In the genomic region with DNA sequence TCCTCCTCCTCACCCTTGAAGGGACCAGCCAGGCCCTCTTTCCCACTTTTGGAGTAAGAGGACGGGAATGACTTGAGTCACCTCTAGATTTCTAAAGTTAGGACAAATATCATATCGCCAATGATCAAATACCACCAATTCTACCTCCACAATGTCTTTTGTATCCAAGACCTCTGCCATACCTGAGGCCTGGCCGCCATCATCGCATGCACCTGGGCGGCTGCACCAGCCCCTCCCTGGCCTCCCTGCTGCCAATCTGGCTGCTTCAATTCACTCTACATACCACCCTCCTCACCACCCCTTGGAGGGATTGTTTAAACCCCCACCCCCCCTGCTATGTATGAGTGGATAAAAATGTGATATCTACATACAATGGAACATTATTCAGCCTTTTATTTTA, we compare ENCODE assay signal across 24 cellular contexts.
"Had no signal": no experiment of that assay in that cellular context is flagged by ENCODE, and none has a peak within 500 bp of the region (broad histone marks: within the 10 kb centered on the region; RNA-seq: fewer than 3 reads in every experiment).

No MANE protein-coding gene starts in this region.

- ATAC-seq: natural killer cell, psoas muscle, right lobe of liver, upper lobe of right lung had no signal

- H3K27me3 ChIP-seq: neural progenitor cell, ovary, right lobe of liver, sigmoid colon, suprapubic skin, testis, tibial artery, transverse colon, upper lobe of right lung, uterus had no signal

- H2AFZ ChIP-seq: neural progenitor cell, parathyroid adenoma had no signal

- H3K4me1 ChIP-seq: neural progenitor cell, parathyroid adenoma, psoas muscle, right lobe of liver, sigmoid colon, suprapubic skin, testis, tibial artery, transverse colon, upper lobe of right lung, uterus had no signal

- H3K27ac ChIP-seq: neural progenitor cell, ovary, parathyroid adenoma, psoas muscle, right lobe of liver, sigmoid colon, suprapubic skin, testis, tibial artery, transverse colon, upper lobe of right lung, uterus had no signal

- H3K4me2 ChIP-seq: neural progenitor cell had no signal

- DNase-seq: natural killer cell; occipital lobe; ovary; psoas muscle; right cardiac atrium; right lobe of liver; sigmoid colon; small intestine; stimulated activated CD4-positive, alpha-beta T cell treated with anti-CD3 and anti-CD28 coated beads, Interleukin-15, amount 100 ng/mL, for 24 hours; stimulated activated CD4-positive, alpha-beta T cell treated with anti-CD3 and anti-CD28 coated beads, Interleukin-2, amount 100 ng/mL, for 24 hours; stimulated activated CD4-positive, alpha-beta T cell treated with anti-CD3 and anti-CD28 coated beads, Interleukin-2, amount 100 ng/mL, for 48 hours; stimulated activated CD4-positive, alpha-beta T cell treated with anti-CD3 and anti-CD28 coated beads, Interleukin-4, amount 100 ng/mL, for 24 hours; stimulated activated naive B cell treated with anti-CD40 and anti-IgM and Interleukin-4, amounts not matched to agents 10 μg/mL and 1 μg/mL and 100 μg/mL, for 72 hours; stimulated activated naive CD8-positive, alpha-beta T cell treated with anti-CD3 and anti-CD28 coated beads, Interleukin-15, amount 100 ng/mL, for 72 hours; stimulated activated naive CD8-positive, alpha-beta T cell treated with anti-CD3 and anti-CD28 coated beads, Interleukin-15, Interleukin-2, amounts not matched to agents 100 U/mL and 50 U/mL, for 24 hours; substantia nigra; testis; tibial artery; upper lobe of right lung; uterus had no signal

- FAIRE-seq: small intestine had no signal

- H3K9ac ChIP-seq: neural progenitor cell, parathyroid adenoma had no signal

- H3K36me3 ChIP-seq: neural progenitor cell, ovary, right lobe of liver, sigmoid colon, suprapubic skin, tibial artery, transverse colon, upper lobe of right lung, uterus had no signal

- H3K9me3 ChIP-seq: ovary, psoas muscle, right lobe of liver, sigmoid colon, suprapubic skin, testis, tibial artery, transverse colon, upper lobe of right lung, uterus had no signal

- H3K4me3 ChIP-seq: neural progenitor cell, ovary, psoas muscle, right lobe of liver, sigmoid colon, suprapubic skin, testis, tibial artery, transverse colon, upper lobe of right lung, uterus had no signal

- H3K79me2 ChIP-seq: parathyroid adenoma had no signal
